ENCODE assay signal across 8 cellular contexts in the genomic region with DNA sequence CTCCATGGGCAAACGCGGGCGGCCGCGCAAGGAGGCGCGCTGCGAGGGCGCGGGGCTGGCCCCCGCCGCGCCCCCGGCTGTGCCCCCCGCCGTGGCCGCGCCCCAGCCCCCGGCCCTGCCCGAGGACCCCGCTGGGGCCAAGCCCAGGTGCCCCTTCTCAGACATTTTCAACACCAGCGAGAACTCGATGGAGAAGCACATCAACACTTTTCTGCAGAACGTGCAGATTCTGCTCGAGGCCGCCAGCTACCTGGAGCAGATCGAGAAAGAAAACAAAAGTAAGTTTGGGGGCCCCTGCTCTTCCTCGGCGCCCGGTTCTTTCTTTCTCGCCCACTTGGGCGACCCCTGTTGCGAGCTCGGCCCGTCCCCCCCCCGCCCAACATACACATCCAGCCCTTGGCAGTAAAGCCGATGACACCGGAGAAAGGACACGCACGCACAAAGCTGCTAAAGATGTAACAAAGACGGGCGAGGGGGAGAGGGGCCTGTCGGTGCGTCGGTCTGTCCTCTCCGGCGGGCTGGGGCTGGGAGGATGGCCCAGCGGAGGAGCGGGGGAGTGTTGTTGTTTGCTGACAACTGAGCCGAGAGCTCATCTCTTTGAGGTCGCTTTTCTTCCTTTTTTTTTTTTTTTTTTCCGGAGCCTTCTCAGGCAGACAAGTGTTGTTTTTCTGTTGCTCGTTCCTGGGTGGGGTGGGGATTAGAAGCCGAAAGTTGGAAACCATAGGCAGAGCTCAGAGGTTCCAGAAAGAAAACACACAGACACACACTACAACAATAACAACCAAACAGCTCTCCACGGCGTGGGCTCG. TPM values are rescaled to one million over a fixed set of nuclear protein-coding genes. Genes with fewer than 3 reads are reported as not detected.
DNase-seq lines count a peak whose midpoint lies in the region; ATAC-seq and TF ChIP-seq lines count a peak whose summit lies in the region.

No MANE protein-coding gene starts in this region.

- no peak for TF ChIP-seq EP300 in neural cell (conservative IDR thresholded peaks at IDR 0.05; ENCODE audit: poor library complexity, severe bottlenecking)

- H3K27me3 ChIP-seq in esophagus squamous epithelium, result no peaks in the 10 kb centered on the region
- H3K27me3 ChIP-seq in neural cell (ENCODE audit: insufficient read depth, low read depth, low read length), result no peaks in the 10 kb centered on the region

- peak; percentile 47 to 62 for DNase-seq in AML-193 (lab: John Stamatoyannopoulos, UW)
- DNase-seq in NCI-H69 (lab: John Stamatoyannopoulos, UW), result peak; percentile 51
- peak; percentile 26 for DNase-seq in activated T-cell treated with anti-CD3 and anti-CD28 coated beads for 48 hours (ENCODE audit: low read depth)
- DNase-seq in esophagus squamous epithelium (lab: John Stamatoyannopoulos, UW), result no peak

- peak overlapping the region; percentile 43 for H2AFZ ChIP-seq in neural cell (ENCODE audit: low read depth, low read length)

- peaks cover 42% of the 10 kb centered on the region for H3K79me2 ChIP-seq in neural cell (replicated peaks; ENCODE audit: insufficient read depth, low read length)

- intact Hi-C loops in esophagus squamous epithelium (cut with DNase I), result loop anchor here (10.0 kb wide), 1 partner anchor 63 kb away; no protein-coding TSS in a partner anchor

- no peaks in the 10 kb centered on the region for H3K9me2 ChIP-seq in neural cell (ENCODE audit: insufficient read depth, low read length)

- peaks cover 7% of the 10 kb centered on the region for H4K20me1 ChIP-seq in neural cell (ENCODE audit: insufficient read depth)

- H3K36me3 ChIP-seq in esophagus squamous epithelium, result no peaks in the 10 kb centered on the region
- no peaks in the 10 kb centered on the region for H3K36me3 ChIP-seq in neural cell (ENCODE audit: insufficient read depth, low read length)

- H3K4me2 ChIP-seq in neural cell (ENCODE audit: low read length), result peak overlapping the region; percentile 58

- ATAC-seq in GM21423 (IDR thresholded peaks at IDR 0.05; ENCODE audit: unreplicated experiment) (peak; percentile 1), GM21515 (IDR thresholded peaks at IDR 0.05; ENCODE audit: unreplicated experiment) (no peak), GM21381 (IDR thresholded peaks at IDR 0.05; ENCODE audit: unreplicated experiment) (no peak)

- no peak for TF ChIP-seq POLR2A in esophagus squamous epithelium (IDR thresholded peaks at IDR 0.05)

- 0% methylated on average over 16 to 32 of the region's 57 CpGs for WGBS in esophagus squamous epithelium, 2 donors

- no peak for TF ChIP-seq CTCF in esophagus squamous epithelium (IDR thresholded peaks at IDR 0.05)
- no peak for TF ChIP-seq CTCF in neural cell (IDR thresholded peaks at IDR 0.05; ENCODE audit: poor library complexity, severe bottlenecking)

- no peaks in the 10 kb centered on the region for H3F3A ChIP-seq in neural cell (ENCODE audit: insufficient read depth, low read length, poor library complexity, severe bottlenecking)

- H3K27ac ChIP-seq in esophagus squamous epithelium (peak overlapping the region; percentile 94 to 97 (median 95)), neural cell (ENCODE audit: low read length) (peak overlapping the region; percentile 76)

- peaks cover 8 to 34% (median 13%) of the 10 kb centered on the region in 3 donors for H3K4me1 ChIP-seq in esophagus squamous epithelium

- TF ChIP-seq RAD21 in neural cell (conservative IDR thresholded peaks at IDR 0.05), result no peak

- no peaks in the 10 kb centered on the region for H3K9me3 ChIP-seq in esophagus squamous epithelium
- H3K9me3 ChIP-seq in neural cell (ENCODE audit: low read length), result no peaks in the 10 kb centered on the region

- H3K4me3 ChIP-seq in esophagus squamous epithelium (peak overlapping the region; percentile 67 to 78 (median 74)), neural cell (ENCODE audit: low read length) (peak overlapping the region; percentile 80)

- peak overlapping the region; percentile 99 for H3K9ac ChIP-seq in neural cell (ENCODE audit: low read length)

TF ChIP-seq in neural cell, 6 proteins besides CTCF, POLR2A, EP300 and RAD21:
- TF ChIP-seq SMC3 (conservative IDR thresholded peaks at IDR 0.05; ENCODE audit: poor library complexity), result no peak
- peak; percentile 32 for TF ChIP-seq POLR2AphosphoS5 (IDR thresholded peaks at IDR 0.05)
- TF ChIP-seq MXI1 (conservative IDR thresholded peaks at IDR 0.05; ENCODE audit: poor library complexity, severe bottlenecking), result peak; percentile 27
- TF ChIP-seq EZH2 (IDR thresholded peaks at IDR 0.05; ENCODE audit: borderline replicate concordance, insufficient read depth, low read length, poor library complexity, severe bottlenecking), result no peak
- TF ChIP-seq TAF1 (IDR thresholded peaks at IDR 0.05; ENCODE audit: low read depth), result peak; percentile 41
TF ChIP-seq in neural cell: peak in this region for 3.

RNA-seq across cellular contexts. Expression of gene MXI1, which starts 0.6 kb away (rescaled TPM):
- total RNA-seq in esophagus squamous epithelium, result 10 to 100 TPM; 16.0 to 53.2 (median 35.0) TPM
- 63.1 and 69.5 TPM in 2 replicates for polyA plus RNA-seq in neural cell
- polyA minus RNA-seq in neural cell, result 70.4 TPM in 2 replicates
